Comparison of ENCODE assay signal across 2 cellular contexts in the genomic region with DNA sequence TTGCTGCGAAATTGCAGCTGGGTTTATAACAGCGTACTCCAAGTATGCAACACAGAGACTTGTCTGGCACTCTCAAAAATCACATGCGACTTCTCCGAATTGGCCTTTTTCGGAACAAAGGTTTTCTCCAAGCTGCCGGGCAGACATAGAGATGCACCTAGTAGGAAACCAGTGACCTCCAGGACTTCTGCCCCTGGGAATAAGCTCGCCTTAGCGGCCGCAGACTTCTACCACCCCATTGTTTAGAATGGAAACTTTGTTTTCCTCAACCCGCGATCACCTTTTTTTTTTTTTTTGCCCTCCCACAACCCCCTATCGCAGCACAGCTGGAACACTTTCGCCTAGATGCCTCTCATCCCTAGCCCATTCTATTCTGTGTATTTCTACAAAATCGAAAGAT.
A peak's percentile ranks its signal among the peaks of the same experiment; 100 is the strongest.
TF ChIP-seq lines count a peak whose summit lies in the region.

No MANE protein-coding gene starts in this region.

TF ChIP-seq in H1, 55 proteins besides CTCF, POLR2A, EP300 and RAD21:
- peak; percentile 69 for TF ChIP-seq RNF2 (IDR thresholded peaks at IDR 0.05; ENCODE audit: borderline replicate concordance, low read depth, low read length, missing control alignments, poor library complexity, severe bottlenecking)
- peak; percentile 79 for TF ChIP-seq SUZ12 (IDR thresholded peaks at IDR 0.05; ENCODE audit: low read length)
- TF ChIP-seq TAF7 (optimal IDR thresholded peaks at IDR 0.05; ENCODE audit: borderline replicate concordance, low read depth, low read length), result no peak
- peak; percentile 71 for TF ChIP-seq EZH2 (IDR thresholded peaks at IDR 0.05; ENCODE audit: low read depth, low read length, severe bottlenecking)

TF ChIP-seq in neural cell, 6 proteins besides CTCF, POLR2A, EP300 and RAD21:
- TF ChIP-seq TAF1 (IDR thresholded peaks at IDR 0.05; ENCODE audit: low read depth) (no peak), REST (IDR thresholded peaks at IDR 0.05; ENCODE audit: borderline replicate concordance) (no peak), EZH2 (IDR thresholded peaks at IDR 0.05; ENCODE audit: borderline replicate concordance, insufficient read depth, low read length, poor library complexity, severe bottlenecking) (peak; percentile 70)
